Comparison of ENCODE assay signal across 12 cellular contexts in genomic region chr20:14700641-14700965, GRCh38.
DNase-seq lines count a peak whose midpoint lies in the region; ATAC-seq lines count a peak whose summit lies in the region.
"Had no signal": no experiment of that assay in that cellular context is flagged by ENCODE, and none has a peak within 500 bp of the region (broad histone marks: within the 10 kb centered on the region; RNA-seq: fewer than 3 reads in every experiment).

No MANE protein-coding gene starts in this region.

- no peaks in the 10 kb centered on the region for H3K36me3 Mint-ChIP-seq in activated T-helper 2 cell treated with anti-CD3 and anti-CD28 coated beads, Interferon-gamma antibody, Interleukin-2, Interleukin-4, amounts not matched to agents 10 μg/mL and 5 μg/mL and 100 μg/mL, durations not matched to agents 14 hours and 24 hours and 36 hours (ENCODE audit: low read depth)
- no peaks in the 10 kb centered on the region for H3K36me3 Mint-ChIP-seq in activated T-cell treated with anti-CD3 and anti-CD28 coated beads, Interleukin-2, amount 50 U/mL, for 4 hours (ENCODE audit: insufficient read depth)

- peaks cover 33% of the 10 kb centered on the region for H3K9me3 Mint-ChIP-seq in activated T-helper 2 cell treated with anti-CD3 and anti-CD28 coated beads, Interferon-gamma antibody, Interleukin-2, Interleukin-4, amounts not matched to agents 10 μg/mL and 5 μg/mL and 100 μg/mL, durations not matched to agents 14 hours and 24 hours and 36 hours
- H3K9me3 Mint-ChIP-seq in activated T-cell treated with anti-CD3 and anti-CD28 coated beads, Interleukin-2, amount 50 U/mL, for 4 hours, result peaks cover 3% of the 10 kb centered on the region

- intact Hi-C loops in activated T-helper 2 cell treated with anti-CD3 and anti-CD28 coated beads, Interferon-gamma antibody, Interleukin-2, Interleukin-4, amounts not matched to agents 10 μg/mL and 5 μg/mL and 100 μg/mL, durations not matched to agents 14 hours and 24 hours and 36 hours (cut with micrococcal nuclease), result no loop called here

- no peaks in the 10 kb centered on the region for H3K27me3 Mint-ChIP-seq in activated T-helper 2 cell treated with anti-CD3 and anti-CD28 coated beads, Interferon-gamma antibody, Interleukin-2, Interleukin-4, amounts not matched to agents 10 μg/mL and 5 μg/mL and 100 μg/mL, durations not matched to agents 14 hours and 24 hours and 36 hours (ENCODE audit: low read depth)
- no peaks in the 10 kb centered on the region for H3K27me3 Mint-ChIP-seq in activated T-cell treated with anti-CD3 and anti-CD28 coated beads, Interleukin-2, amount 50 U/mL, for 4 hours (ENCODE audit: low read depth)
- H3K27me3 Mint-ChIP-seq: activated CD8-positive, alpha-beta T cell treated with anti-CD3 and anti-CD28 coated beads for 36 hours had no signal

- peak; percentile 44 for ATAC-seq in GM21528 (IDR thresholded peaks at IDR 0.05; ENCODE audit: low FRiP score, unreplicated experiment)
- no peak for ATAC-seq in activated T-cell treated with anti-CD3 and anti-CD28 coated beads, Interleukin-2, amount 50 U/mL, for 4 hours
- ATAC-seq: activated CD8-positive, alpha-beta T cell treated with anti-CD3 and anti-CD28 coated beads for 36 hours had no signal

- H3K4me3 Mint-ChIP-seq in activated T-helper 2 cell treated with anti-CD3 and anti-CD28 coated beads, Interferon-gamma antibody, Interleukin-2, Interleukin-4, amounts not matched to agents 10 μg/mL and 5 μg/mL and 100 μg/mL, durations not matched to agents 14 hours and 24 hours and 36 hours (ENCODE audit: low read depth), result no peak overlapping the region
- H3K4me3 Mint-ChIP-seq in activated T-cell treated with anti-CD3 and anti-CD28 coated beads, Interleukin-2, amount 50 U/mL, for 4 hours, result no peak overlapping the region
- H3K4me3 Mint-ChIP-seq: activated CD8-positive, alpha-beta T cell treated with anti-CD3 and anti-CD28 coated beads for 36 hours had no signal

- DNase-seq in Daoy (ENCODE audit: low read depth), result peak; percentile 5
- DNase-seq in NCI-H226, result peak; percentile 75
- DNase-seq in inferior parietal cortex (ENCODE audit: extremely low spot score), result peak; percentile 28
- DNase-seq in activated T-helper 2 cell treated with anti-CD3 and anti-CD28 coated beads, Interferon-gamma antibody, Interleukin-2, Interleukin-4, amounts not matched to agents 10 μg/mL and 5 μg/mL and 100 μg/mL, durations not matched to agents 14 hours and 24 hours and 36 hours (ENCODE audit: low spot score), result no peak
- no peak for DNase-seq in T-helper 9 cell
- no peak for DNase-seq in NCI-H1417 (lab: John Stamatoyannopoulos, UW)
- no peak for DNase-seq in activated T-cell treated with anti-CD3 and anti-CD28 coated beads, Interleukin-2, amount 50 U/mL, for 4 hours
- DNase-seq: activated CD8-positive, alpha-beta T cell treated with anti-CD3 and anti-CD28 coated beads for 36 hours; cerebellar nuclear complex; KG1; testis had no signal

- H3K4me1 Mint-ChIP-seq in activated T-helper 2 cell treated with anti-CD3 and anti-CD28 coated beads, Interferon-gamma antibody, Interleukin-2, Interleukin-4, amounts not matched to agents 10 μg/mL and 5 μg/mL and 100 μg/mL, durations not matched to agents 14 hours and 24 hours and 36 hours (ENCODE audit: low read depth), result no peaks in the 10 kb centered on the region
- no peaks in the 10 kb centered on the region for H3K4me1 Mint-ChIP-seq in activated T-cell treated with anti-CD3 and anti-CD28 coated beads, Interleukin-2, amount 50 U/mL, for 4 hours (ENCODE audit: low read depth)

- no peak overlapping the region for H3K27ac Mint-ChIP-seq in activated T-helper 2 cell treated with anti-CD3 and anti-CD28 coated beads, Interferon-gamma antibody, Interleukin-2, Interleukin-4, amounts not matched to agents 10 μg/mL and 5 μg/mL and 100 μg/mL, durations not matched to agents 14 hours and 24 hours and 36 hours
- H3K27ac Mint-ChIP-seq: activated CD8-positive, alpha-beta T cell treated with anti-CD3 and anti-CD28 coated beads for 36 hours had no signal

Comparison
In these comparisons a context has a peak if more than half of its experiments do, and no peak if none do; other contexts are left out.
1. DNase-seq: peak in Daoy (single experiment), NCI-H226 (single experiment) and inferior parietal cortex (single experiment); none in activated T-helper 2 cell treated with anti-CD3 and anti-CD28 coated beads, Interferon-gamma antibody, Interleukin-2, Interleukin-4, amounts not matched to agents 10 μg/mL and 5 μg/mL and 100 μg/mL, durations not matched to agents 14 hours and 24 hours and 36 hours (single experiment), T-helper 9 cell (single experiment), NCI-H1417 (0 of 3) and activated T-cell treated with anti-CD3 and anti-CD28 coated beads, Interleukin-2, amount 50 U/mL, for 4 hours (single experiment).